19 cellular contexts compared by ENCODE assay signal in genomic region chr16:87708181-87708580, GRCh38.
"Had no signal": no experiment of that assay in that cellular context is flagged by ENCODE, and none has a peak within 500 bp of the region (broad histone marks: within the 10 kb centered on the region; RNA-seq: fewer than 3 reads in every experiment).

No MANE protein-coding gene starts in this region.

- H3K79me2 ChIP-seq: hepatocyte had no signal

- H3K9me3 Mint-ChIP-seq: activated naive CD4-positive, alpha-beta T cell treated with anti-CD3 and anti-CD28 coated beads for 36 hours; brain; dendritic cell treated with granulocyte-macrophage colony-stimulating factor and Interleukin-4, amounts not matched to agents 40 ng/mL and 50 ng/mL, for 4 days had no signal

- H3K27me3 ChIP-seq: hepatocyte, sigmoid colon, upper lobe of right lung had no signal

- H3K4me1 ChIP-seq: left ventricle myocardium inferior, sigmoid colon, upper lobe of right lung had no signal

- H3K4me3 Mint-ChIP-seq: activated CD4-positive, alpha-beta T cell treated with anti-CD3 and anti-CD28 coated beads for 36 hours; activated naive CD4-positive, alpha-beta T cell treated with anti-CD3 and anti-CD28 coated beads for 36 hours; brain; dendritic cell treated with granulocyte-macrophage colony-stimulating factor and Interleukin-4, amounts not matched to agents 40 ng/mL and 50 ng/mL, for 4 days had no signal

- H3K27me3 Mint-ChIP-seq: activated CD4-positive, alpha-beta T cell treated with anti-CD3 and anti-CD28 coated beads for 36 hours; brain; dendritic cell treated with granulocyte-macrophage colony-stimulating factor and Interleukin-4, amounts not matched to agents 40 ng/mL and 50 ng/mL, for 4 days had no signal

- DNase-seq: activated CD4-positive, alpha-beta T cell treated with anti-CD3 and anti-CD28 coated beads for 36 hours; activated CD4-positive, alpha-beta T cell treated with anti-CD3 and anti-CD28 coated beads, Interleukin-2, amount 50 U/mL, for 4 hours; activated naive CD4-positive, alpha-beta T cell treated with anti-CD3 and anti-CD28 coated beads for 36 hours; activated T-cell treated with anti-CD3 and anti-CD28 coated beads, Interleukin-2, amount 50 U/mL, for 48 hours; aorta; effector CD8-positive, alpha-beta T cell; foreskin melanocyte; left ventricle myocardium inferior; midbrain; sigmoid colon; stimulated activated CD4-positive, alpha-beta T cell treated with anti-CD3 and anti-CD28 coated beads, Interleukin-15, amount 100 ng/mL, for 24 hours; stimulated activated naive CD8-positive, alpha-beta T cell treated with anti-CD3 and anti-CD28 coated beads, Interleukin-15, Interleukin-2, amounts not matched to agents 100 U/mL and 50 U/mL, for 24 hours; T-helper 9 cell; upper lobe of right lung had no signal

- H3K9me3 ChIP-seq: left ventricle myocardium inferior, sigmoid colon, upper lobe of right lung had no signal

- H3K4me2 ChIP-seq: hepatocyte, smooth muscle cell had no signal

- H3K4me3 ChIP-seq: hepatocyte, left ventricle myocardium inferior, sigmoid colon, smooth muscle cell, upper lobe of right lung had no signal

- ATAC-seq: activated CD4-positive, alpha-beta T cell treated with anti-CD3 and anti-CD28 coated beads for 36 hours; esophagus mucosa; stimulated activated naive CD8-positive, alpha-beta T cell treated with anti-CD3 and anti-CD28 coated beads, Interleukin-15, Interleukin-2, amounts not matched to agents 100 U/mL and 50 U/mL, for 24 hours; upper lobe of right lung had no signal

- H3K27ac ChIP-seq: hepatocyte, left ventricle myocardium inferior, sigmoid colon, upper lobe of right lung had no signal

- H2AFZ ChIP-seq: hepatocyte had no signal

- H3K27ac Mint-ChIP-seq: activated CD4-positive, alpha-beta T cell treated with anti-CD3 and anti-CD28 coated beads for 36 hours; activated naive CD4-positive, alpha-beta T cell treated with anti-CD3 and anti-CD28 coated beads for 36 hours; dendritic cell treated with granulocyte-macrophage colony-stimulating factor and Interleukin-4, amounts not matched to agents 40 ng/mL and 50 ng/mL, for 4 days had no signal
